ENCODE assay signal across 26 cellular contexts in the genomic region with DNA sequence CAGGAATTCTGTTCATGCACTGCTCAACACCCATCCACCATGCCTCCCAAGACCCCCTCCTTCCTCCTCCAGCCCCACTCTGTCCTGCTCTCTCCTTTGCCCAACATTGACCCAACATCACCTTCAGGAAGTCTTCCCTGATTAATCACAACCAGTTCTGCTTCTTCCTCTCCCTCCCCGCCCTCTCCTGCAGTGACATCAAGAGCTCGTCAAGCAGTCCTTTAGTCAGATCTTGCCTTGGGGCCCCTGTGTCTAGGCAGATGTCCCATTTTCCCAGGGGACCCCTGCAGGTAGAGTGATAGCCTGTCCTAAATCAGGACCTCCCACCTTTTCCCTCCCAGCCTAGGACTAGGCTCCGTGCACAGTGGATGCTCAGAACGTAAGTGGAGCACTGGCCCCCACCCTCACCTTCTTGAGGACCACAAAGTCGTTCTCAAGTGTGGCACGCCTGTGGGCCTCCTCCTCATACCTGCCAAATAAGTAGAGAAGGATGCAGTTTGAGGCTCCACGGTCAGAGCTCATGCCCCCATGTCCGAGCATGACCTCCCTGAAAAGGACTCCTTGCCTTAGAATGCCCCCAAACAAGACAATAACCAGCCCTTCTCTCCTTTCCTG. TPM values are rescaled to one million over a fixed set of nuclear protein-coding genes. Genes with fewer than 3 reads are reported as not detected.
"Had no signal": no experiment of that assay in that cellular context is flagged by ENCODE, and none has a peak within 500 bp of the region (broad histone marks: within the 10 kb centered on the region; RNA-seq: fewer than 3 reads in every experiment).

No MANE protein-coding gene starts in this region.

- DNase-seq: activated B cell treated with CpG ODN at 0.5 μM for 24 hours; activated CD4-positive, alpha-beta T cell treated with anti-CD3 and anti-CD28 coated beads for 1 hour; activated CD4-positive, alpha-beta T cell treated with anti-CD3 and anti-CD28 coated beads, Interleukin-2, amount 10 ng/mL, durations not matched to agents 24 days and 14 days; activated CD4-positive, alpha-beta T cell treated with anti-CD3 and anti-CD28 coated beads, Interleukin-2, amount 50 U/mL, for 48 hours; activated CD8-positive, alpha-beta memory T cell treated with anti-CD3 and anti-CD28 coated beads, Interleukin-2, amount 10 ng/mL, durations not matched to agents 7 days and 5 days; activated effector memory CD4-positive, alpha-beta T cell treated with Interleukin-2 at 50 U/mL for 16 hours; activated naive CD4-positive, alpha-beta T cell; activated T-cell treated with anti-CD3 and anti-CD28 coated beads, Interleukin-2, amount 50 U/mL, for 24 hours; amygdala; brain microvascular endothelial cell; Karpas-422; NCI-H1105 treated with DMSO at 0.1 percent for 48 hours; NCI-H1436 treated with DMSO at 0.1 percent for 48 hours; NCI-H187; NCI-H2081; NCI-H446; NCI-H524; SIG-M5; T-cell; T-helper 2 cell; T1000 had no signal

- FAIRE-seq: TTC549 had no signal

- H3K4me3 ChIP-seq: SK-N-MC had no signal

- H3K27ac ChIP-seq: brain microvascular endothelial cell, SK-N-MC had no signal

- ATAC-seq: activated CD8-positive, alpha-beta memory T cell treated with anti-CD3 and anti-CD28 coated beads, Interleukin-2, amount 10 ng/mL, durations not matched to agents 7 days and 5 days; T-cell had no signal

- H3K27me3 ChIP-seq: brain microvascular endothelial cell had no signal

- H3K36me3 ChIP-seq: brain microvascular endothelial cell had no signal

RNA-seq across cellular contexts. Expression of a gene that starts 2.3 kb away (rescaled TPM):
- total RNA-seq: activated B cell treated with CpG ODN at 0.5 μM for 24 hours; activated CD4-positive, alpha-beta T cell treated with anti-CD3 and anti-CD28 coated beads, Interleukin-2, amount 10 ng/mL, durations not matched to agents 24 days and 14 days; activated CD8-positive, alpha-beta memory T cell treated with anti-CD3 and anti-CD28 coated beads, Interleukin-2, amount 10 ng/mL, durations not matched to agents 7 days and 5 days; activated T-helper 1 cell treated with anti-CD3 and anti-CD28 coated beads, Interleukin-12 subunit alpha, Interleukin-12 subunit beta, Interleukin-2, Interleukin-4 antibody, amounts not matched to agents 30 ng/mL and 10 ng/mL and 1 ng/mL, durations not matched to agents 14 hours and 24 hours and 36 hours; cardiac septum; T-cell had no signal

RNA-seq across cellular contexts. Expression of a gene that starts 12.4 kb away (rescaled TPM):
- total RNA-seq: activated B cell treated with CpG ODN at 0.5 μM for 24 hours; activated CD4-positive, alpha-beta T cell treated with anti-CD3 and anti-CD28 coated beads, Interleukin-2, amount 10 ng/mL, durations not matched to agents 24 days and 14 days; activated T-helper 1 cell treated with anti-CD3 and anti-CD28 coated beads, Interleukin-12 subunit alpha, Interleukin-12 subunit beta, Interleukin-2, Interleukin-4 antibody, amounts not matched to agents 30 ng/mL and 10 ng/mL and 1 ng/mL, durations not matched to agents 14 hours and 24 hours and 36 hours; cardiac septum had no signal

RNA-seq across cellular contexts. Expression of a gene that starts 32.5 kb away (rescaled TPM):
- total RNA-seq: activated B cell treated with CpG ODN at 0.5 μM for 24 hours; activated CD4-positive, alpha-beta T cell treated with anti-CD3 and anti-CD28 coated beads, Interleukin-2, amount 10 ng/mL, durations not matched to agents 24 days and 14 days; activated CD8-positive, alpha-beta memory T cell treated with anti-CD3 and anti-CD28 coated beads, Interleukin-2, amount 10 ng/mL, durations not matched to agents 7 days and 5 days; activated T-helper 1 cell treated with anti-CD3 and anti-CD28 coated beads, Interleukin-12 subunit alpha, Interleukin-12 subunit beta, Interleukin-2, Interleukin-4 antibody, amounts not matched to agents 30 ng/mL and 10 ng/mL and 1 ng/mL, durations not matched to agents 14 hours and 24 hours and 36 hours; cardiac septum; RPMI7951; T-cell had no signal

RNA-seq across cellular contexts. Expression of a gene that starts 50.5 kb away (rescaled TPM):
- total RNA-seq: activated B cell treated with CpG ODN at 0.5 μM for 24 hours; activated CD8-positive, alpha-beta memory T cell treated with anti-CD3 and anti-CD28 coated beads, Interleukin-2, amount 10 ng/mL, durations not matched to agents 7 days and 5 days; cardiac septum; T-cell had no signal
